In the genomic region with DNA sequence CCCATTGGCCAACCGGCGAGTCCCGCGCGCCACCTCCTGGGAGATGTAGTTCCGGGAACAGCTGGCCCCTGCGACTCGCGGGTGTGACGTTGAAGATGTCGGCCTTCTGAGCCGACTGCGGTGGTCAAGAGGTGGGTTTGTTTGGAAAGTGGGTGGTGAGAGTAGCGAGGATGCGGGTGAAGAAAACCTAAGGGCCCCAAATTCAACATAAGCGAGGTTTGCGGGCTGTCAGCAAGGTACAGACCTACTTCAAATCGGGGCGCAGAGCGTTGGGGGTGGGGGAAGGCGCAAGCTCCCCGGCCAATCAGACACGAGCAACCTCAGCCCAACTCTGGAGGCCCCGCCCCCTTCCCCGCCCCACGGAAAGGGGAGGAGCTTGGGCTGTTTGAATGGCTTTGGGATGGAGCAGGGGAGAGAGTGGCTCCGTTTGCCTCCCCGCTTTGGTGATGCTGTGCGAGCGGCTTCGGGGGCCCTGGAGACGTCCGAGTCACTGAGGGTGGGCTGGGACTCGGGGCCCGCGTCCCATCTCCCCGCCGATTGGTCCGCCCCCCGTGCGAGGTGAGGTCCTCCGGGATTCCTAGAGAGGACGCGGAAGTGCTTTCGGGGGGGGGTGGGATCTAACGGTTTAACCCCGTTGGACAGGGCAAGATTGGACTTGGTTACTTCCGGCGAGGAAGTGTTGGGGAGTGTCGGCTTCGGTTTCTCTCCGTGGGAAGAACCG, we compare ENCODE assay signal across 1 cellular context.
TF ChIP-seq lines count a peak whose summit lies in the region.

Gene ZKSCAN5, plus strand, starts transcription at position 60 of the 721 bp plus-strand sequence. CDS start 1,383 bp downstream, outside the sequence.

TF ChIP-seq in GM12878, 131 proteins besides CTCF, POLR2A, EP300 and RAD21 (continued from another document):
- TF ChIP-seq, protein P1, sequence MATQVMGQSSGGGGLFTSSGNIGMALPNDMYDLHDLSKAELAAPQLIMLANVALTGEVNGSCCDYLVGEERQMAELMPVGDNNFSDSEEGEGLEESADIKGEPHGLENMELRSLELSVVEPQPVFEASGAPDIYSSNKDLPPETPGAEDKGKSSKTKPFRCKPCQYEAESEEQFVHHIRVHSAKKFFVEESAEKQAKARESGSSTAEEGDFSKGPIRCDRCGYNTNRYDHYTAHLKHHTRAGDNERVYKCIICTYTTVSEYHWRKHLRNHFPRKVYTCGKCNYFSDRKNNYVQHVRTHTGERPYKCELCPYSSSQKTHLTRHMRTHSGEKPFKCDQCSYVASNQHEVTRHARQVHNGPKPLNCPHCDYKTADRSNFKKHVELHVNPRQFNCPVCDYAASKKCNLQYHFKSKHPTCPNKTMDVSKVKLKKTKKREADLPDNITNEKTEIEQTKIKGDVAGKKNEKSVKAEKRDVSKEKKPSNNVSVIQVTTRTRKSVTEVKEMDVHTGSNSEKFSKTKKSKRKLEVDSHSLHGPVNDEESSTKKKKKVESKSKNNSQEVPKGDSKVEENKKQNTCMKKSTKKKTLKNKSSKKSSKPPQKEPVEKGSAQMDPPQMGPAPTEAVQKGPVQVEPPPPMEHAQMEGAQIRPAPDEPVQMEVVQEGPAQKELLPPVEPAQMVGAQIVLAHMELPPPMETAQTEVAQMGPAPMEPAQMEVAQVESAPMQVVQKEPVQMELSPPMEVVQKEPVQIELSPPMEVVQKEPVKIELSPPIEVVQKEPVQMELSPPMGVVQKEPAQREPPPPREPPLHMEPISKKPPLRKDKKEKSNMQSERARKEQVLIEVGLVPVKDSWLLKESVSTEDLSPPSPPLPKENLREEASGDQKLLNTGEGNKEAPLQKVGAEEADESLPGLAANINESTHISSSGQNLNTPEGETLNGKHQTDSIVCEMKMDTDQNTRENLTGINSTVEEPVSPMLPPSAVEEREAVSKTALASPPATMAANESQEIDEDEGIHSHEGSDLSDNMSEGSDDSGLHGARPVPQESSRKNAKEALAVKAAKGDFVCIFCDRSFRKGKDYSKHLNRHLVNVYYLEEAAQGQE (IDR thresholded peaks at IDR 0.05; ENCODE audit: low read depth, low read length), result 0 out of 2 replicates have a peak, but pooled peaks have one; percentile 46
- TF ChIP-seq NR2C1 (IDR thresholded peaks at IDR 0.05) (peak; percentile 93), BRCA1 (IDR thresholded peaks at IDR 0.05; ENCODE audit: low read depth, low read length) (peak; percentile 34; the same call in 1 of the 2 replicates), GATAD2B (conservative IDR thresholded peaks at IDR 0.05; ENCODE audit: low read depth) (0 out of 2 replicates have a peak, but pooled peaks have one; percentile 45), ZNF207 (IDR thresholded peaks at IDR 0.05; ENCODE audit: borderline replicate concordance) (peak; percentile 13; the same call in 1 of the 2 replicates), YY1 (IDR thresholded peaks at IDR 0.05; ENCODE audit: low read depth, low read length) (peak; percentile 83), NR2F1 (conservative IDR thresholded peaks at IDR 0.05) (peak; percentile 86), CHD4 (IDR thresholded peaks at IDR 0.05) (no peak), NR2C2 (IDR thresholded peaks at IDR 0.05; ENCODE audit: borderline replicate concordance, control insufficient read depth, insufficient read length, low read depth) (no peak), LARP7 (IDR thresholded peaks at IDR 0.05) (no peak), PBX3 (IDR thresholded peaks at IDR 0.05; ENCODE audit: insufficient replicate concordance, low read depth, low read length) (no peak)
- TF ChIP-seq, protein P2, sequence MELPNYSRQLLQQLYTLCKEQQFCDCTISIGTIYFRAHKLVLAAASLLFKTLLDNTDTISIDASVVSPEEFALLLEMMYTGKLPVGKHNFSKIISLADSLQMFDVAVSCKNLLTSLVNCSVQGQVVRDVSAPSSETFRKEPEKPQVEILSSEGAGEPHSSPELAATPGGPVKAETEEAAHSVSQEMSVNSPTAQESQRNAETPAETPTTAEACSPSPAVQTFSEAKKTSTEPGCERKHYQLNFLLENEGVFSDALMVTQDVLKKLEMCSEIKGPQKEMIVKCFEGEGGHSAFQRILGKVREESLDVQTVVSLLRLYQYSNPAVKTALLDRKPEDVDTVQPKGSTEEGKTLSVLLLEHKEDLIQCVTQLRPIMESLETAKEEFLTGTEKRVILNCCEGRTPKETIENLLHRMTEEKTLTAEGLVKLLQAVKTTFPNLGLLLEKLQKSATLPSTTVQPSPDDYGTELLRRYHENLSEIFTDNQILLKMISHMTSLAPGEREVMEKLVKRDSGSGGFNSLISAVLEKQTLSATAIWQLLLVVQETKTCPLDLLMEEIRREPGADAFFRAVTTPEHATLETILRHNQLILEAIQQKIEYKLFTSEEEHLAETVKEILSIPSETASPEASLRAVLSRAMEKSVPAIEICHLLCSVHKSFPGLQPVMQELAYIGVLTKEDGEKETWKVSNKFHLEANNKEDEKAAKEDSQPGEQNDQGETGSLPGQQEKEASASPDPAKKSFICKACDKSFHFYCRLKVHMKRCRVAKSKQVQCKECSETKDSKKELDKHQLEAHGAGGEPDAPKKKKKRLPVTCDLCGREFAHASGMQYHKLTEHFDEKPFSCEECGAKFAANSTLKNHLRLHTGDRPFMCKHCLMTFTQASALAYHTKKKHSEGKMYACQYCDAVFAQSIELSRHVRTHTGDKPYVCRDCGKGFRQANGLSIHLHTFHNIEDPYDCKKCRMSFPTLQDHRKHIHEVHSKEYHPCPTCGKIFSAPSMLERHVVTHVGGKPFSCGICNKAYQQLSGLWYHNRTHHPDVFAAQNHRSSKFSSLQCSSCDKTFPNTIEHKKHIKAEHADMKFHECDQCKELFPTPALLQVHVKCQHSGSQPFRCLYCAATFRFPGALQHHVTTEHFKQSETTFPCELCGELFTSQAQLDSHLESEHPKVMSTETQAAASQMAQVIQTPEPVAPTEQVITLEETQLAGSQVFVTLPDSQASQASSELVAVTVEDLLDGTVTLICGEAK (IDR thresholded peaks at IDR 0.05; ENCODE audit: borderline replicate concordance), result peak; percentile 94
